8 cellular contexts compared by ENCODE assay signal in the genomic region with DNA sequence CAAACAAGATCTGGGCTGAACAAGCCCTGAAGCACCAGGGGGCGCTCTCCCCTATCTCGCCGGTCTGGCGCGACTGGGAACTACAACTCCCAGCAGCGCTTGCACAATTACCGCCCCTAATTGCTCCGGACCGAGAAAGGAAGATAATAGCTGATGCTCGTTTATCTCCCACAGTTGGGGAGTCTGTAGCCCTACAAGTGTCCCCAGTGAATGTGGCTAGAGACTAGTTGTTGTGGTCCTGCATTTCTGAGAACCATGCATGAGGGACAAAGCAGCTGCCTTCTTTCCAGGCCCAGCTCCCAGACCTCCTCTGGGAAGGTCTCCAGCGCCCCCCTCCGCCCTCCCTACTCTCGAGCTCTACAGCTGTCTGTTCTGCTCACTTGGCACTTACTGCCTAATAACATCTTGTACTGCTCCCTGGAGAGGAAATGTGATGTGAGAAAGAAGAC. TPM values are rescaled to one million over a fixed set of nuclear protein-coding genes. Genes with fewer than 3 reads are reported as not detected.
DNase-seq lines count a peak whose midpoint lies in the region; ATAC-seq and TF ChIP-seq lines count a peak whose summit lies in the region.

No MANE protein-coding gene starts in this region.

- H3K36me3 ChIP-seq in CD8-positive, alpha-beta memory T cell (ENCODE audit: insufficient read depth, low read length) = no peaks in the 10 kb centered on the region

- H3K4me1 ChIP-seq in CD8-positive, alpha-beta memory T cell (ENCODE audit: insufficient read depth, low read length) = peaks cover 9% of the 10 kb centered on the region

- peak overlapping the region in 6 of 7 donors; percentile 55 to 82 (median 66) for H3K4me3 Mint-ChIP-seq in CD8-positive, alpha-beta memory T cell
- peak overlapping the region; percentile 39 for H3K4me3 Mint-ChIP-seq in activated T-helper 17 cell treated with anti-CD3 and anti-CD28 coated beads, Interleukin-2, amount 50 U/mL, for 72 hours
- peak overlapping the region; percentile 25 for H3K4me3 Mint-ChIP-seq in natural killer cell treated with Interleukin-12 subunit alpha and Interleukin-12 subunit beta and Interleukin-15 and Interleukin-18, amount 100 ng/mL, for 72 hours

- H3K27me3 Mint-ChIP-seq in CD8-positive, alpha-beta memory T cell = peaks cover 23 to 29% of the 10 kb centered on the region in 2 donors
- H3K27me3 Mint-ChIP-seq in activated T-helper 17 cell treated with anti-CD3 and anti-CD28 coated beads, Interleukin-2, amount 50 U/mL, for 72 hours = peaks cover 18% of the 10 kb centered on the region
- H3K27me3 Mint-ChIP-seq in natural killer cell treated with Interleukin-12 subunit alpha and Interleukin-12 subunit beta and Interleukin-15 and Interleukin-18, amount 100 ng/mL, for 72 hours = peaks cover 25 to 27% of the 10 kb centered on the region in 2 donors

- peak overlapping the region in 6 of 8 donors; percentile 1 to 81 (median 27) for H3K27ac Mint-ChIP-seq in CD8-positive, alpha-beta memory T cell
- no peak overlapping the region for H3K27ac Mint-ChIP-seq in activated T-helper 17 cell treated with anti-CD3 and anti-CD28 coated beads, Interleukin-2, amount 50 U/mL, for 72 hours
- H3K27ac Mint-ChIP-seq in natural killer cell treated with Interleukin-12 subunit alpha and Interleukin-12 subunit beta and Interleukin-15 and Interleukin-18, amount 100 ng/mL, for 72 hours = no peak overlapping the region

- no peaks in the 10 kb centered on the region for H3K9me3 Mint-ChIP-seq in CD8-positive, alpha-beta memory T cell
- H3K9me3 Mint-ChIP-seq in activated T-helper 17 cell treated with anti-CD3 and anti-CD28 coated beads, Interleukin-2, amount 50 U/mL, for 72 hours = no peaks in the 10 kb centered on the region
- no peaks in the 10 kb centered on the region for H3K9me3 Mint-ChIP-seq in natural killer cell treated with Interleukin-12 subunit alpha and Interleukin-12 subunit beta and Interleukin-15 and Interleukin-18, amount 100 ng/mL, for 72 hours

- H3K36me3 Mint-ChIP-seq in CD8-positive, alpha-beta memory T cell = no peaks in the 10 kb centered on the region
- H3K36me3 Mint-ChIP-seq in activated T-helper 17 cell treated with anti-CD3 and anti-CD28 coated beads, Interleukin-2, amount 50 U/mL, for 72 hours (ENCODE audit: low read depth) = no peaks in the 10 kb centered on the region
- no peaks in the 10 kb centered on the region for H3K36me3 Mint-ChIP-seq in natural killer cell treated with Interleukin-12 subunit alpha and Interleukin-12 subunit beta and Interleukin-15 and Interleukin-18, amount 100 ng/mL, for 72 hours

- CTCF ChIA-PET in CD8-positive, alpha-beta memory T cell (lab: Charles Lee) = interaction anchor here (0.6 to 2.3 kb wide), 29 partner anchors 9 to 433 kb away, joined by 3 to 28 read pairs (median 4); a partner anchor contains a TSS
- CTCF ChIA-PET in RWPE1 (lab: Yijun Ruan, JAX) = interaction anchor here (0.6 to 2.7 kb wide), 17 partner anchors 11 to 1098 kb away, joined by 3 to 19 read pairs (median 4); a partner anchor contains a TSS

- peaks cover 17% of the 10 kb centered on the region for H3K27me3 ChIP-seq in CD8-positive, alpha-beta memory T cell (ENCODE audit: insufficient read depth, low read length, poor library complexity, severe bottlenecking)

- no peaks in the 10 kb centered on the region for H3K9me3 ChIP-seq in CD8-positive, alpha-beta memory T cell (ENCODE audit: low read length)

- POLR2A ChIA-PET in CD8-positive, alpha-beta memory T cell (lab: Charles Lee) = interaction anchor here (0.6 to 1.4 kb wide), 4 partner anchors 34 to 84 kb away, joined by 3 to 5 read pairs (median 3); a partner anchor contains a TSS
- POLR2A ChIA-PET in RWPE1 (lab: Yijun Ruan, JAX; ENCODE audit: low non-redundant PET) = no interaction called here

- no peak overlapping the region for H3K27ac ChIP-seq in CD8-positive, alpha-beta memory T cell (ENCODE audit: low read depth, low read length)
- no peak overlapping the region for H3K27ac ChIP-seq in RWPE1

- peaks cover 9 to 27% (median 24%) of the 10 kb centered on the region in 3 donors for H3K4me1 Mint-ChIP-seq in CD8-positive, alpha-beta memory T cell
- H3K4me1 Mint-ChIP-seq in activated T-helper 17 cell treated with anti-CD3 and anti-CD28 coated beads, Interleukin-2, amount 50 U/mL, for 72 hours = peaks cover 15% of the 10 kb centered on the region
- H3K4me1 Mint-ChIP-seq in natural killer cell treated with Interleukin-12 subunit alpha and Interleukin-12 subunit beta and Interleukin-15 and Interleukin-18, amount 100 ng/mL, for 72 hours (ENCODE audit: low read depth in 2 of 2) = peaks cover 15 to 16% of the 10 kb centered on the region in 2 donors

- peak overlapping the region; percentile 39 for H3K4me3 ChIP-seq in CD8-positive, alpha-beta memory T cell (ENCODE audit: low read length)

- peak; percentile 93 for TF ChIP-seq CTCF in RWPE1 (conservative IDR thresholded peaks at IDR 0.05; ENCODE audit: low read depth)

- DNase-seq in CD8-positive, alpha-beta memory T cell = peak; percentile 83 to 92 (median 87)
- DNase-seq in M059J (ENCODE audit: low read depth) (peak; percentile 76), RWPE1 (ENCODE audit: low spot score) (peak; percentile 68), fibroblast of the conjunctiva (ENCODE audit: low read depth) (peak; percentile 71)
- peak; percentile 86 for DNase-seq in natural killer cell treated with Interleukin-12 subunit alpha and Interleukin-12 subunit beta and Interleukin-15 and Interleukin-18, amount 100 ng/mL, for 72 hours (ENCODE audit: low spot score)
- peak; percentile 74 to 88 (median 87) for DNase-seq in stimulated activated naive CD4-positive, alpha-beta T cell (lab: John Stamatoyannopoulos, UW)

- ATAC-seq in GM21528 (IDR thresholded peaks at IDR 0.05; ENCODE audit: low FRiP score, unreplicated experiment) = peak; percentile 70
- ATAC-seq in activated T-helper 17 cell treated with anti-CD3 and anti-CD28 coated beads, Interleukin-2, amount 50 U/mL, for 72 hours (replicated peaks) = peak; percentile 95
- peak; percentile 89 to 91 for ATAC-seq in natural killer cell treated with Interleukin-12 subunit alpha and Interleukin-12 subunit beta and Interleukin-15 and Interleukin-18, amount 100 ng/mL, for 72 hours

RNA-seq across cellular contexts. Expression of a gene that starts 34.4 kb away (rescaled TPM):
- under 1 TPM; 0.55 to 0.75 TPM for total RNA-seq in CD8-positive, alpha-beta memory T cell
- not detected for polyA plus RNA-seq in CD8-positive, alpha-beta memory T cell
- 0.12 TPM in 1 of 2 replicates, not detected in the other for total RNA-seq in M059J (2014; rRNA removed; shearing (Covaris generic))
- 1 to 10 TPM in 1 of 2 donors, under 1 TPM in 1; 0.11 to 1.2 TPM for total RNA-seq in activated T-helper 17 cell treated with anti-CD3 and anti-CD28 coated beads, Interleukin-2, amount 50 U/mL, for 72 hours
- total RNA-seq in natural killer cell treated with Interleukin-12 subunit alpha and Interleukin-12 subunit beta and Interleukin-15 and Interleukin-18, amount 100 ng/mL, for 72 hours = 1 to 10 TPM in 1 of 2 donors, under 1 TPM in 1; 0.74 to 1.3 TPM

RNA-seq across cellular contexts. Expression of a gene that starts 55.4 kb away (rescaled TPM):
- total RNA-seq in CD8-positive, alpha-beta memory T cell = 10 to 100 TPM; 30.2 to 33.5 TPM
- 145 TPM for polyA plus RNA-seq in CD8-positive, alpha-beta memory T cell
- 0.42 TPM in 1 of 2 replicates, not detected in the other for total RNA-seq in M059J (2014; rRNA removed; shearing (Covaris generic))
- 10 to 100 TPM; 11.0 to 21.6 TPM for total RNA-seq in activated T-helper 17 cell treated with anti-CD3 and anti-CD28 coated beads, Interleukin-2, amount 50 U/mL, for 72 hours
- total RNA-seq in natural killer cell treated with Interleukin-12 subunit alpha and Interleukin-12 subunit beta and Interleukin-15 and Interleukin-18, amount 100 ng/mL, for 72 hours = 10 to 100 TPM; 13.6 to 27.7 TPM

Comparison
In these comparisons a context has a peak if more than half of its experiments do, and no peak if none do; other contexts are left out.
1. H3K27ac Mint-ChIP-seq: peak in CD8-positive, alpha-beta memory T cell (6 of 8); none in activated T-helper 17 cell treated with anti-CD3 and anti-CD28 coated beads, Interleukin-2, amount 50 U/mL, for 72 hours (single experiment) and natural killer cell treated with Interleukin-12 subunit alpha and Interleukin-12 subunit beta and Interleukin-15 and Interleukin-18, amount 100 ng/mL, for 72 hours (0 of 2).
2. Peak in every context shown above with its lines, with median percentiles within 50 percentile points of each other: DNase-seq, H3K4me3 Mint-ChIP-seq and ATAC-seq.